ENCODE assay signal across 1 cellular context in the genomic region with DNA sequence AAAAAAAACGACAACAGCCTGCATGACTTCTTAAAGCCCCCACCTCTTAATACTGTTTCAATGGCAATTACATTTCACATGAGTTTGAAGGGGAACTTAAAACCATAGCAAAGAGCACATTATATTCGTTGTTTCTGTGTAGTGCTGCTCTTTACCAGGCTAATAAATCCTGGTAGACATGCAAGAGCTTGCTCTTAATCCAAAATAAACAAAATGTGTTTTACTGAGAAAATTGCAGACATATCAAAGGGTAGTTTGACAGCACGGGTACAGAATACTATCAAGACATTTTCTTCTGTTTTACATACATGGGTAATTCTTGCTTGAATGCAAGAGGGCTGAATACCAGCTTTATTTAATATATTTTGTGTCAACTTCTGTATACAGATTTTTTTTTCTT. TPM values are rescaled to one million over a fixed set of nuclear protein-coding genes. Genes with fewer than 3 reads are reported as not detected.
"Had no signal": no experiment of that assay in that cellular context is flagged by ENCODE, and none has a peak within 500 bp of the region (broad histone marks: within the 10 kb centered on the region; RNA-seq: fewer than 3 reads in every experiment).

No MANE protein-coding gene starts in this region.

RNA-seq across cellular contexts. Expression of gene GOLGA8R, which starts 24.3 kb away (rescaled TPM):
- total RNA-seq: G401 had no signal

RNA-seq across cellular contexts. Expression of gene CHRFAM7A, which starts 45.0 kb away (rescaled TPM):
- total RNA-seq: G401 had no signal
